8 cellular contexts compared by ENCODE assay signal in the genomic region with DNA sequence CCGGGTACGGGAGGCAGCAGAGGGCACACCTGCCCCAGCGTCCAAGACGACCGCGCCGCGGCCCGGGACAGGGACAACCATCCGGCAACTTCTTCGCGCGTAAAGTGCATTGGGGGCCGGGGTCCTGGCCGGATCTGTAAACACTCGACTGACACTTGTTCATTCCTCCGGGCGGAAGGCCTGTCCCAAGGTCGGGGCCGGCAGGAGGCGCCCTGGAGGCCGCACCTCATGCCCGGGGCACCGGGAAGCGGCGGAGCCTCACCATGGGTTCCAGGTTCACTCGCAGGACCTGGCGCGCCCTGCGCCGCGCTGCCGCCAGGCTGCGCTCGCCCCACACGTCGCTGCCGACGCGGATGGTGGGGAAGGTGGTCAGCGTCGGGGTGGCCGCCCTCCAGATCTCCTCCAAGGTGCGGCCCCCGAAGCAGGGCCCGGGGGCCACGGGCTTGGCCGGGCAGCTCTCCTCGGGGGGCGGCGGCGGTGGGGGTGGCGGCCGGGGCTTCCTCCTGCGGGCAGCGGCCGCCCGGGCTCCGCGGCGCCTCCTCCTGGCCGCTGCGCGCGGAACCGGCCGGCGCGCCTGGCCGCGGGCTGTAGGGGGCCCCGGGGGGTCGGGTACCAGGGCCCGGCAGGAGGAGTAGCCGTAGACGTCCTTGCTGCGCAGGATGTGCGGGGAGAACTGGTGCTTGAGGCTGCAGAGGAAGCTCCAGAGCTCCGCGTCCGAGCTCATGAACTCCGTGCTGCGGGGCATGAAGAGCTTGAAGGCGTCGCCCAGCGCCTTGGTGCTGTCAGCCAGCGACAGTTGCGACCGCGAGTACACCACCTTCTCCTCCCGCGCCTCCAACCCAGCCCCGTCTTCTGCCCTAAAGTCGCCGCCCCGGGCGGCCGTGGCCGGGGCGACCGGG. TPM values are rescaled to one million over a fixed set of nuclear protein-coding genes. Genes with fewer than 3 reads are reported as not detected.
DNase-seq lines count a peak whose midpoint lies in the region; TF ChIP-seq lines count a peak whose summit lies in the region.

No MANE protein-coding gene starts in this region.

- H3K36me3 ChIP-seq in right atrium auricular region (no peaks in the 10 kb centered on the region), rectal smooth muscle tissue (ENCODE audit: control insufficient read depth, insufficient read depth, low read length) (no peaks in the 10 kb centered on the region)

- H3K27ac ChIP-seq in adipose tissue (ENCODE audit: low read depth, low read length) (peak overlapping the region; percentile 85), right atrium auricular region (peak overlapping the region; percentile 92 to 96), rectal smooth muscle tissue (ENCODE audit: low read depth, low read length) (peak overlapping the region; percentile 91)

- H3K9ac ChIP-seq in rectal smooth muscle tissue (ENCODE audit: low read length) = peak overlapping the region; percentile 98

- peak overlapping the region; percentile 85 for H3K4me3 ChIP-seq in GM08714 (ENCODE audit: low read length)
- peak overlapping the region; percentile 86 to 88 for H3K4me3 ChIP-seq in right atrium auricular region
- peak overlapping the region; percentile 99 for H3K4me3 ChIP-seq in rectal smooth muscle tissue (ENCODE audit: low read length)

- TF ChIP-seq CTCF in LNCAP (IDR thresholded peaks at IDR 0.05) = peak; percentile 99
- peak; percentile 77 to 82 for TF ChIP-seq CTCF in right atrium auricular region (IDR thresholded peaks at IDR 0.05)

- WGBS in adipose tissue, 3 donors = 0% methylated on average over 63 to 101 of the region's 101 CpGs

- peak; percentile 74 for DNase-seq in H4 (ENCODE audit: low spot score)
- peak; percentile 87 for DNase-seq in SW480 (ENCODE audit: low spot score)
- peak; percentile 74 for DNase-seq in right atrium auricular region (ENCODE audit: low spot score)
- DNase-seq in cerebellum (ENCODE audit: low spot score) = no peak

- H3K27me3 ChIP-seq in right atrium auricular region (no peaks in the 10 kb centered on the region), rectal smooth muscle tissue (ENCODE audit: control insufficient read depth, insufficient read depth, low read length) (no peaks in the 10 kb centered on the region)

- no peaks in the 10 kb centered on the region for H3K9me3 ChIP-seq in right atrium auricular region

- H3K4me1 ChIP-seq in right atrium auricular region = peaks cover 0 to 25% of the 10 kb centered on the region in 2 donors
- H3K4me1 ChIP-seq in rectal smooth muscle tissue (ENCODE audit: control insufficient read depth, insufficient read depth, low read length) = peaks cover 5% of the 10 kb centered on the region

RNA-seq across cellular contexts. Expression of a gene that starts 0.7 kb away (rescaled TPM):
- 22.2 and 26.6 TPM in 2 replicates for total RNA-seq in H4 (2014; rRNA removed; shearing (Covaris generic))
- polyA plus RNA-seq in adipose tissue = 100 to 1,000 TPM in 1 of 3 donors, 10 to 100 TPM in 1, 1 to 10 TPM in 1; 4.9 to 146 (median 60.8) TPM
- total RNA-seq in right atrium auricular region = 10 to 100 TPM; 17.5 to 20.9 TPM
- total RNA-seq in cerebellum = 23.9 TPM
